Comparison of ENCODE assay signal across 22 cellular contexts in the genomic region with DNA sequence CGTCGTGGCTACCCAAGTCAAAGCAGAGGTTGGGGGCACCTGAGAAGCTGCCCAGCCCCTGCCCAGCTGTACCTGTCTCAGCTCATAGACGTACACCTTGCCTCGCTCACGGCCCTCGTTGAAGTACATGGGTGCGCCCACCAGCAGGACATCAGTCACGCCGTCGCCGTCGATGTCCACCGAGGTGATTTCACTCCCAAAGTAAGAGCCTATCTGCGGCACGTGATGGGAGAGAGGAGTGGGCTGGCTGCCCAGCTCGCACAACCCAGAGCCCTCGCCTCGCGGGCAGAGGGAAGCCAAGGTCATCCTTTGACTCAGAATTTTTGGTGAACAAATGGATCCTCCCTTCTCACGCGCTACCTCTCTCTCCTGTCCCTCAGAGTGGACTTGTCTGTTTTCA. TPM values are rescaled to one million over a fixed set of nuclear protein-coding genes. Genes with fewer than 3 reads are reported as not detected.
A peak's percentile ranks its signal among the peaks of the same experiment; 100 is the strongest.
DNase-seq lines count a peak whose midpoint lies in the region; ATAC-seq and TF ChIP-seq lines count a peak whose summit lies in the region.
"Had no signal": no experiment of that assay in that cellular context is flagged by ENCODE, and none has a peak within 500 bp of the region (broad histone marks: within the 10 kb centered on the region; RNA-seq: fewer than 3 reads in every experiment).

No MANE protein-coding gene starts in this region.

- CTCF ChIA-PET in IMR-90 (lab: Yijun Ruan, JAX): no interaction called here

- no peaks in the 10 kb centered on the region for H4K20me1 ChIP-seq in IMR-90 (ENCODE audit: insufficient read depth, low read length)

- no peak overlapping the region for H2BK20ac ChIP-seq in IMR-90 (ENCODE audit: low read depth, low read length)

- no peak overlapping the region for H4K91ac ChIP-seq in IMR-90 (ENCODE audit: insufficient read depth, low read depth, low read length)

- no peak overlapping the region for H4K8ac ChIP-seq in IMR-90 (ENCODE audit: low read depth in 2 of 2, low read length in 2 of 2)

- H3K56ac ChIP-seq in IMR-90 (ENCODE audit: extremely low read depth, insufficient read depth, low read length): no peak overlapping the region

- H3K27me3 Mint-ChIP-seq in dendritic cell treated with granulocyte-macrophage colony-stimulating factor and Interleukin-4, amounts not matched to agents 40 ng/mL and 50 ng/mL, for 4 days: peaks cover 14% of the 10 kb centered on the region
- H3K27me3 Mint-ChIP-seq in osteocyte (ENCODE audit: unreplicated experiment): no peaks in the 10 kb centered on the region

- in situ Hi-C loops in IMR-90 (cut with MboI; ENCODE audit: low sequenced_read_pairs) (no loop called here), KBM-7 (cut with MboI; ENCODE audit: low pct_unique_long_range_greater_than_20kb, low sequenced_read_pairs) (no loop called here)

- TF ChIP-seq CTCF in IMR-90 (conservative IDR thresholded peaks at IDR 0.05; ENCODE audit: low read depth, low read length) (no peak), osteocyte (IDR thresholded peaks at IDR 0.05) (no peak), uterus (IDR thresholded peaks at IDR 0.05) (no peak), WERI-Rb-1 (IDR thresholded peaks at IDR 0.05; ENCODE audit: low read depth, low read length) (no peak)

- no peak overlapping the region for H4K5ac ChIP-seq in IMR-90 (ENCODE audit: low read depth, low read length)

- no peaks in the 10 kb centered on the region for H3K79me1 ChIP-seq in IMR-90 (ENCODE audit: low read depth in 1 of 2, low read length in 2 of 2)

- H3K36me3 ChIP-seq in IMR-90 (ENCODE audit: control insufficient read depth, insufficient read depth, low read length) (peaks cover 6% of the 10 kb centered on the region; the same call in 1 of the 2 replicates), uterus (no peaks in the 10 kb centered on the region), WERI-Rb-1 (no peaks in the 10 kb centered on the region)
- H3K36me3 ChIP-seq: BLaER1 treated with 17β-estradiol and CSF1 and Interleukin-3, amounts not matched to agents 10 nM and 100 nM had no signal

- H3K14ac ChIP-seq in IMR-90 (replicated peaks; ENCODE audit: low read depth, low read length): no peak overlapping the region

- no TSS peak for BruUV-seq in IMR-90 (replicated peaks; lab: Mats Ljungman, UMichigan)

- no peak overlapping the region for H3K18ac ChIP-seq in IMR-90 (ENCODE audit: low read depth, low read length)

- no peak overlapping the region for H2AK5ac ChIP-seq in IMR-90 (ENCODE audit: low read depth, low read length)

- H3K4me1 ChIP-seq in IMR-90 (ENCODE audit: control insufficient read depth, insufficient read depth, low read length): peaks cover 18% of the 10 kb centered on the region
- H3K4me1 ChIP-seq in uterus: peaks cover 0 to 20% of the 10 kb centered on the region in 2 donors

- no peak for ATAC-seq in IMR-90 (ENCODE audit: low read depth)
- ATAC-seq in sciatic nerve: no peak
- ATAC-seq: A549, HCT116 had no signal

- H2BK120ac ChIP-seq in IMR-90 (ENCODE audit: low read depth, low read length): no peak overlapping the region

- H3K27ac Mint-ChIP-seq in dendritic cell treated with granulocyte-macrophage colony-stimulating factor and Interleukin-4, amounts not matched to agents 40 ng/mL and 50 ng/mL, for 4 days: peak overlapping the region; percentile 51
- peak overlapping the region; percentile 97 for H3K27ac Mint-ChIP-seq in osteocyte (ENCODE audit: unreplicated experiment)
- H3K27ac Mint-ChIP-seq: CD4-positive, alpha-beta T cell had no signal

- no peak for DNase-seq in IMR-90
- no peak for DNase-seq in osteocyte (ENCODE audit: extremely low spot score, unreplicated experiment)
- DNase-seq in uterus: no peak
- DNase-seq in KBM-7: no peak
- DNase-seq in sciatic nerve (ENCODE audit: low spot score): no peak
- DNase-seq in WERI-Rb-1: no peak
- DNase-seq: AML-193; CD4-positive, alpha-beta T cell; Kasumi-1; MV-4-11; NCI-H1105 treated with DMSO at 0.1 percent for 48 hours; NCI-H146; NCI-H1930; NCI-H524 treated with DMSO at 0.1 percent for 48 hours; NCI-H774; SIG-M5 had no signal

- no peak for TF ChIP-seq POLR2A in IMR-90 (IDR thresholded peaks at IDR 0.05; ENCODE audit: low read depth, low read length)
- TF ChIP-seq POLR2A in uterus (IDR thresholded peaks at IDR 0.05): no peak

- H3K4me3 ChIP-seq in IMR-90 (ENCODE audit: insufficient read depth, low read depth, low read length): no peak overlapping the region
- no peak overlapping the region for H3K4me3 ChIP-seq in uterus
- no peak overlapping the region for H3K4me3 ChIP-seq in WERI-Rb-1 (ENCODE audit: low read depth, low read length)
- H3K4me3 ChIP-seq: A549; BLaER1 treated with 17β-estradiol and CSF1 and Interleukin-3, amounts not matched to agents 10 nM and 100 nM; SK-N-MC had no signal

- peaks cover 18% of the 10 kb centered on the region for H3K9me1 ChIP-seq in IMR-90 (ENCODE audit: insufficient read depth, low read length)

- no peaks in the 10 kb centered on the region for H3K27me3 ChIP-seq in IMR-90 (ENCODE audit: control insufficient read depth, insufficient read depth, low read length)
- no peaks in the 10 kb centered on the region for H3K27me3 ChIP-seq in uterus
- no peaks in the 10 kb centered on the region for H3K27me3 ChIP-seq in WERI-Rb-1 (ENCODE audit: insufficient read depth, low read depth, severe bottlenecking)
- H3K27me3 ChIP-seq: BLaER1 treated with 17β-estradiol and CSF1 and Interleukin-3, amounts not matched to agents 10 nM and 100 nM had no signal

- intact Hi-C loops in IMR-90 (cut with micrococcal nuclease) (no loop called here), uterus (cut with DNase I; ENCODE audit: low total_unique reads) (no loop called here), sciatic nerve (cut with DNase I) (no loop called here)
- intact Hi-C loops in dendritic cell treated with granulocyte-macrophage colony-stimulating factor and Interleukin-4, amounts not matched to agents 40 ng/mL and 50 ng/mL, for 4 days (cut with micrococcal nuclease): no loop called here

- H3K27ac ChIP-seq in IMR-90 (ENCODE audit: insufficient read depth, low read length) (no peak overlapping the region), uterus (peak overlapping the region; percentile 32 to 50), WERI-Rb-1 (no peak overlapping the region)
- H3K27ac ChIP-seq: A549; BLaER1 treated with 17β-estradiol and CSF1 and Interleukin-3, amounts not matched to agents 10 nM and 100 nM; HL-60; SK-N-MC had no signal

- H3K23ac ChIP-seq in IMR-90 (ENCODE audit: low read depth, low read length): no peak overlapping the region

- no peak overlapping the region for H3K4ac ChIP-seq in IMR-90 (ENCODE audit: low read depth, low read length)

- TF ChIP-seq RAD21 in IMR-90 (IDR thresholded peaks at IDR 0.05; ENCODE audit: low read length): no peak

- H3K4me3 Mint-ChIP-seq in dendritic cell treated with granulocyte-macrophage colony-stimulating factor and Interleukin-4, amounts not matched to agents 40 ng/mL and 50 ng/mL, for 4 days: no peak overlapping the region
- no peak overlapping the region for H3K4me3 Mint-ChIP-seq in osteocyte (ENCODE audit: unreplicated experiment)
- H3K4me3 Mint-ChIP-seq: CD4-positive, alpha-beta T cell had no signal

- H2BK5ac ChIP-seq in IMR-90 (ENCODE audit: low read depth, low read length, poor library complexity, severe bottlenecking): no peak overlapping the region

- peak overlapping the region; percentile 25 for H2AFZ ChIP-seq in IMR-90 (replicated peaks; ENCODE audit: low read length, poor library complexity)

- H3K9ac ChIP-seq in IMR-90 (ENCODE audit: low read depth, low read length): no peak overlapping the region
- H3K9ac ChIP-seq: BLaER1 treated with 17β-estradiol and CSF1 and Interleukin-3, amounts not matched to agents 10 nM and 100 nM had no signal

- WGBS in IMR-90 (ENCODE audit: extremely low coverage in 2 of 2, insufficient read length in 1 of 2), 2 experiments: 94% methylated on average over 9 of the region's 21 CpGs; no CpG with 5 or more reads in 1 of the 2 experiments

- H3K9me3 Mint-ChIP-seq in dendritic cell treated with granulocyte-macrophage colony-stimulating factor and Interleukin-4, amounts not matched to agents 40 ng/mL and 50 ng/mL, for 4 days: no peaks in the 10 kb centered on the region
- H3K9me3 Mint-ChIP-seq in osteocyte (ENCODE audit: unreplicated experiment): no peaks in the 10 kb centered on the region
- H3K9me3 Mint-ChIP-seq: CD4-positive, alpha-beta T cell had no signal

- H3K9me3 ChIP-seq in IMR-90 (ENCODE audit: control insufficient read depth, insufficient read depth, low read length) (no peaks in the 10 kb centered on the region), uterus (no peaks in the 10 kb centered on the region), WERI-Rb-1 (ENCODE audit: severe bottlenecking) (no peaks in the 10 kb centered on the region)
- H3K9me3 ChIP-seq: A549; BLaER1 treated with 17β-estradiol and CSF1 and Interleukin-3, amounts not matched to agents 10 nM and 100 nM had no signal

- dilution Hi-C loops in IMR-90 (cut with HindIII; ENCODE audit: low sequenced_read_pairs, unreplicated experiment): no loop called here

- peaks cover 39% of the 10 kb centered on the region for H3K36me3 Mint-ChIP-seq in dendritic cell treated with granulocyte-macrophage colony-stimulating factor and Interleukin-4, amounts not matched to agents 40 ng/mL and 50 ng/mL, for 4 days (ENCODE audit: low read depth)
- peaks cover 74% of the 10 kb centered on the region for H3K36me3 Mint-ChIP-seq in osteocyte (ENCODE audit: unreplicated experiment)

- H3K4me2 ChIP-seq in IMR-90 (ENCODE audit: low read depth, low read length): no peak overlapping the region
- H3K4me2 ChIP-seq: A549 had no signal

- H2BK15ac ChIP-seq in IMR-90 (ENCODE audit: low read depth, low read length): no peak overlapping the region

- no peak overlapping the region for H2AK9ac ChIP-seq in IMR-90 (replicated peaks; ENCODE audit: low read depth, low read length, poor library complexity)

- peaks cover 92% of the 10 kb centered on the region for H3K4me1 Mint-ChIP-seq in dendritic cell treated with granulocyte-macrophage colony-stimulating factor and Interleukin-4, amounts not matched to agents 40 ng/mL and 50 ng/mL, for 4 days (ENCODE audit: low read depth)
- H3K4me1 Mint-ChIP-seq in osteocyte (ENCODE audit: unreplicated experiment): peaks cover 89% of the 10 kb centered on the region

- POLR2A ChIA-PET in IMR-90 (lab: Charles Lee; ENCODE audit: unreplicated experiment): no interaction called here

TF ChIP-seq in IMR-90, 13 proteins besides CTCF, POLR2A, EP300 and RAD21 (continues in another document):
- no peak for TF ChIP-seq CEBPB (IDR thresholded peaks at IDR 0.05; ENCODE audit: low read depth, low read length)

RNA-seq across cellular contexts. Expression of a gene that starts 54.7 kb away (rescaled TPM):
- total RNA-seq in IMR-90 (2012; rRNA removed): 47.2 and 51.4 TPM in 2 replicates
- 16.2 and 16.9 TPM in 2 replicates for polyA plus RNA-seq in IMR-90 (2012; rRNA removed)
- polyA plus RNA-seq in IMR-90 (2012; cell fraction: cytosol; rRNA removed): 3.0 and 4.1 TPM in 2 replicates
- polyA plus RNA-seq in IMR-90 (2012; cell fraction: nucleus; rRNA removed; ENCODE audit: low replicate concordance): 3.5 and 17.2 TPM in 2 replicates
- 71.1 and 71.5 TPM in 2 replicates for total RNA-seq in osteocyte
- 100 to 1,000 TPM in 2 of 4 donors, 10 to 100 TPM in 2; 39.4 to 130 (median 77.4) TPM for total RNA-seq in uterus
- 58.0 TPM for total RNA-seq in sciatic nerve

Comparison
In these comparisons a context has a peak if more than half of its experiments do, and no peak if none do; other contexts are left out.
1. H3K27ac ChIP-seq: peak in uterus (2 of 2); none in IMR-90 (single experiment) and WERI-Rb-1 (single experiment).